1 cellular context compared by ENCODE assay signal in the genomic region with DNA sequence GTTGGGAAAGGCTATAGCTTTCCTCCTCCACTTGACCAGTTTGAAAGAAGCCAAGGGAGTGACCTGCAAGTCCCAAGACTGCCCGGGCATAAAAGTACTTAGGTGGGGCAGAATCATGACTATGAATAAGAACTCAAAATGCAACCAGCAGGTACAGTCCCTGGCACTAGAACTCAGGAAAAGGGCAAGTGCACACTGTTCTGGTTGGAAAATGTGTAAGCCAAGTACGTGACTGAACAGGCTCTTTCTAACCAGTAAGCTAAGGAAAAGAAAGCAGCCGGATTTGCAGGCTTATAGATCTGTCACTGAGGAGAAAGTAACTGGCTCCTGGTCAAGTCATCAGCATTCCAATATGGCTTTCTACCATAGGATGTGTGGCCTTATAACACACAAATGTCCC.
TF ChIP-seq lines count a peak whose summit lies in the region.

No MANE protein-coding gene starts in this region.

TF ChIP-seq in H1, 55 proteins besides CTCF, POLR2A, EP300 and RAD21:
- no peak for TF ChIP-seq EGR1 (IDR thresholded peaks at IDR 0.05; ENCODE audit: borderline replicate concordance, low read depth, low read length)
- TF ChIP-seq TBP (IDR thresholded peaks at IDR 0.05; ENCODE audit: low read depth, low read length): no peak
- no peak for TF ChIP-seq TAF7 (optimal IDR thresholded peaks at IDR 0.05; ENCODE audit: borderline replicate concordance, low read depth, low read length)
- TF ChIP-seq MAX (IDR thresholded peaks at IDR 0.05): no peak
- TF ChIP-seq FOSL1 (IDR thresholded peaks at IDR 0.05; ENCODE audit: insufficient read depth, low read depth, low read length): no peak
- no peak for TF ChIP-seq BRCA1 (IDR thresholded peaks at IDR 0.05; ENCODE audit: low read depth, low read length)
